ENCODE assay signal across 8 cellular contexts in the genomic region with DNA sequence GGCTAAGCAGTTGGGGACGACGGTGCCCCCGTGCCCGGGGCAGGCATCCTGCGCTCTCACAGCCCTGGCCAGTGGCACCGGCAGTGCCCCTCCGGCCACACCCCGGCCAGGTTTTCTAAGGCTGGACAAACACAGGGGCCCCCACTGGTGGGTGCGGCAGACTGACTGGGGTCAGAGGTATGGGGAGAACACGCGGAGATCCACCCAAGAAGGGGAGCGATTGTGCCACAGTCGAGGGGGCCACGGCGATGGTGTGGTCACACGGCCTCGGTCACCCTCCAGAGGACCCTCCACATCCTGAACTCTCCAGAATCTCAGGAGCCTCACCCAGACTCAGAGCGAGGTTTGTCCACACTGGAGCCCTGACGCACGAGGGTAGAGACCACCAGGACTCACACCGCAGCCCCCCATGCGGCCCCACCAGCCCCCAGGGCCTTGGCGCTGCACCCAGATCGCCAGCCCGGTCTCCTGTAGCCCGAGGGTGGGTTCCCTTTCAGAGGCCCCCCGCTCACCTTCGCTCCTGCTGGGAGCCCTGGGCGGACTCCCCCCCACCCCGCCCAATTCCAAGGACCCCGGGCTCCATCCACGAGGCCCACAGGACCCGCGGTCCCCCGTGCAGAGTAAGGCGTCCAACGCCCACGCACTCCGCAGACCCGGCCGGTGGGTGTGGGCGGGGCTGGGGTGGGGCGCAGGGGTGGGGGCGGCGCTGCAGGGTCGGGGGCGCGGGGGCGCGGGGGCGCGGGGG. TPM values are rescaled to one million over a fixed set of nuclear protein-coding genes. Genes with fewer than 3 reads are reported as not detected.
A peak's percentile ranks its signal among the peaks of the same experiment; 100 is the strongest.
DNase-seq lines count a peak whose midpoint lies in the region; ATAC-seq and TF ChIP-seq lines count a peak whose summit lies in the region.

No MANE protein-coding gene starts in this region.

- intact Hi-C loops in sigmoid colon (cut with DNase I), result no loop called here

- 35 to 40% methylated on average over 52 of the region's 52 CpGs for WGBS in sigmoid colon, 2 donors

- no peak for TF ChIP-seq EP300 in sigmoid colon (IDR thresholded peaks at IDR 0.05)

- no peak for TF ChIP-seq POLR2A in sigmoid colon (IDR thresholded peaks at IDR 0.05)

- H3K27me3 ChIP-seq in sigmoid colon, result no peaks in the 10 kb centered on the region

- H3K36me3 ChIP-seq in sigmoid colon, result no peaks in the 10 kb centered on the region

- peak overlapping the region; percentile 48 to 67 (median 59) for H3K27ac ChIP-seq in sigmoid colon

- ATAC-seq in HG03354 (IDR thresholded peaks at IDR 0.05; ENCODE audit: poor library complexity, severe bottlenecking, unreplicated experiment) (peak; percentile 4), esophagus mucosa (peak; percentile 15)

- H3K4me3 ChIP-seq in sigmoid colon, result peak overlapping the region in 3 of 4 donors; percentile 45 to 48 (median 47)

- in situ Hi-C loops in G401 (cut with HindIII; ENCODE audit: low sequenced_read_pairs), result no loop called here

- no peaks in the 10 kb centered on the region for H3K9me3 ChIP-seq in sigmoid colon

- TF ChIP-seq CTCF in GM10266 (IDR thresholded peaks at IDR 0.05; ENCODE audit: control insufficient read depth, insufficient read depth, low read depth, missing control alignments) (no peak), sigmoid colon (IDR thresholded peaks at IDR 0.05) (no peak)

- DNase-seq in GM10266 (ENCODE audit: extremely low spot score), result peak; percentile 51
- DNase-seq in sigmoid colon, result peak; percentile 63
- no peak for DNase-seq in activated effector memory CD4-positive, alpha-beta T cell treated with anti-CD3 and anti-CD28 coated beads, Interleukin-2, amount 50 U/mL, for 16 hours
- DNase-seq in SHP77 (lab: John Stamatoyannopoulos, UW), result no peak
- no peak for DNase-seq in G401 (ENCODE audit: low spot score)
- no peak for DNase-seq in NCI-H146 (lab: John Stamatoyannopoulos, UW)

- H3K4me1 ChIP-seq in sigmoid colon, result peaks cover 0 to 9% (median 7%) of the 10 kb centered on the region in 4 donors

RNA-seq across cellular contexts. Expression of a gene that starts 15.2 kb away (rescaled TPM):
- 0.20 TPM for total RNA-seq in esophagus mucosa
- total RNA-seq in sigmoid colon, result under 1 TPM in 3 of 4 donors, not detected in 1; 0.14 to 0.99 (median 0.36) TPM
- polyA plus RNA-seq in sigmoid colon, result 1 to 10 TPM in 1 of 3 donors, not detected in 2; 3.2 TPM
- total RNA-seq in G401 (2014; rRNA removed; shearing (Covaris generic)), result 0.62 TPM in 1 of 2 replicates, not detected in the other

RNA-seq across cellular contexts. Expression of a gene that starts 26.0 kb away (rescaled TPM):
- total RNA-seq in esophagus mucosa, result not detected
- under 1 TPM in 1 of 4 donors, not detected in 3; 0.16 TPM for total RNA-seq in sigmoid colon
- polyA plus RNA-seq in sigmoid colon, result under 1 TPM in 1 of 3 donors, not detected in 2; 0.19 TPM
- total RNA-seq in G401 (2014; rRNA removed; shearing (Covaris generic)), result not detected in 2 replicates

RNA-seq across cellular contexts. Expression of a gene that starts 34.5 kb away (rescaled TPM):
- total RNA-seq in esophagus mucosa (not detected), sigmoid colon (1 to 10 TPM in 1 of 4 donors, under 1 TPM in 2, not detected in 1; 0.36 to 3.6 (median 0.49) TPM)
- polyA plus RNA-seq in sigmoid colon, result 10 to 100 TPM; 16.3 to 66.1 (median 39.1) TPM
- total RNA-seq in G401 (2014; rRNA removed; shearing (Covaris generic)), result not detected in 2 replicates

Comparison
In these comparisons a context has a peak if more than half of its experiments do, and no peak if none do; other contexts are left out.
1. DNase-seq: peak in GM10266 (single experiment) and sigmoid colon (single experiment); none in activated effector memory CD4-positive, alpha-beta T cell treated with anti-CD3 and anti-CD28 coated beads, Interleukin-2, amount 50 U/mL, for 16 hours (single experiment), SHP77 (0 of 2), G401 (single experiment) and NCI-H146 (single experiment).